ENCODE assay signal across 36 cellular contexts in the genomic region with DNA sequence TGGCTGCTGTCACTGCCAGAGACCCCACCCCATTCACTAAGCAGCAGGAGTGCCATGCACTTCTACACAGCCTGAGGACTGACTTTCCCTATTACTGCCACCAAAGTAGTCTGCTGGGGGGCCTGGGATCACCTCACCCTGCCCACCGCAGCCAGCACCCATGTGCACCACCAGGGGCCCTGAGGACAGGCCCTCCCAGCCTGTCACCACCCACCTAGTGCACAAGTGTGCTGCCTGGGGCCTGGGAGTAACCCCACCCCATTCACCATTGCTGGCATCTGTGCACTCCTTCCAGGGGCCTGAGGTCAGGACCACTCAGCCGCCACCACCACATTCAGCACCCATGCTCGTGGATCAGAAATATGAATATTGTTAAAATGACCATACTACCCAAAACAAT.
"Had no signal": no experiment of that assay in that cellular context is flagged by ENCODE, and none has a peak within 500 bp of the region (broad histone marks: within the 10 kb centered on the region; RNA-seq: fewer than 3 reads in every experiment).

No MANE protein-coding gene starts in this region.

- H3K4me1 ChIP-seq: ascending aorta had no signal

- DNase-seq: activated CD4-positive, alpha-beta memory T cell treated with anti-CD3 and anti-CD28 coated beads, Interleukin-2, amount 10 ng/mL, durations not matched to agents 7 days and 5 days; activated CD4-positive, alpha-beta T cell treated with anti-CD3 and anti-CD28 coated beads for 36 hours; activated CD8-positive, alpha-beta memory T cell treated with anti-CD3 and anti-CD28 coated beads for 24 hours; activated CD8-positive, alpha-beta memory T cell treated with anti-CD3 and anti-CD28 coated beads, Interleukin-2, amount 10 ng/mL, durations not matched to agents 7 days and 5 days; activated CD8-positive, alpha-beta memory T cell treated with anti-CD3 and anti-CD28 coated beads, Interleukin-2, amount 50 U/mL, for 48 hours; activated effector memory CD4-positive, alpha-beta T cell treated with Interleukin-2 at 50 U/mL for 16 hours; activated naive CD4-positive, alpha-beta T cell treated with anti-CD3 and anti-CD28 coated beads, Interleukin-2, amount 50 U/mL, for 16 hours; activated naive CD8-positive, alpha-beta T cell treated with anti-CD3 and anti-CD28 coated beads for 36 hours; activated T-cell treated with anti-CD3 and anti-CD28 coated beads, Interleukin-2, amount 50 U/mL, for 48 hours; amniotic stem cell; body of pancreas; caudate nucleus; cerebellar nuclear complex; Kasumi-1; KG1; MG63; NCI-H1092; NCI-H1436 treated with DMSO at 0.1 percent for 48 hours; NCI-H1694 treated with DMSO at 0.1 percent for 48 hours; NCI-H2029; NCI-H2107; NCI-H2171; NCI-H510A; NCI-H526; NCI-H748 treated with DMSO at 0.1 percent for 48 hours; NK-92 treated with Interleukin-12 subunit alpha and Interleukin-12 subunit beta, amount 100 ng/mL, for 24 hours; PC-9; Right ventricle myocardium superior; SK-N-SH had no signal

- H2AFZ ChIP-seq: PC-9 had no signal

- H3K4me2 ChIP-seq: PC-9, SK-N-SH had no signal

- H3K9me3 ChIP-seq: ascending aorta, body of pancreas, MG63, SJSA1, SK-N-SH had no signal

- ATAC-seq: activated CD4-positive, alpha-beta T cell treated with anti-CD3 and anti-CD28 coated beads for 36 hours; activated CD4-positive, CD25-positive, alpha-beta regulatory T cell treated with anti-CD3 and anti-CD28 coated beads, Interleukin-2, amount 50 U/mL, for 24 hours; activated CD8-positive, alpha-beta memory T cell treated with anti-CD3 and anti-CD28 coated beads, Interleukin-2, amount 10 ng/mL, durations not matched to agents 7 days and 5 days; body of pancreas; WTC11 had no signal

- FAIRE-seq: bronchial epithelial cell, TTC549 had no signal

- H3K4me3 ChIP-seq: ascending aorta, body of pancreas, MG63, PC-9, SJSA1 had no signal

- H3K9ac ChIP-seq: SK-N-SH had no signal

- H3K36me3 ChIP-seq: ascending aorta, MG63, SJSA1 had no signal

- H3K27ac ChIP-seq: ascending aorta, body of pancreas, PC-9, RWPE1 had no signal

- H3K27me3 ChIP-seq: ascending aorta, body of pancreas, MG63, SJSA1 had no signal
